In the genomic region with DNA sequence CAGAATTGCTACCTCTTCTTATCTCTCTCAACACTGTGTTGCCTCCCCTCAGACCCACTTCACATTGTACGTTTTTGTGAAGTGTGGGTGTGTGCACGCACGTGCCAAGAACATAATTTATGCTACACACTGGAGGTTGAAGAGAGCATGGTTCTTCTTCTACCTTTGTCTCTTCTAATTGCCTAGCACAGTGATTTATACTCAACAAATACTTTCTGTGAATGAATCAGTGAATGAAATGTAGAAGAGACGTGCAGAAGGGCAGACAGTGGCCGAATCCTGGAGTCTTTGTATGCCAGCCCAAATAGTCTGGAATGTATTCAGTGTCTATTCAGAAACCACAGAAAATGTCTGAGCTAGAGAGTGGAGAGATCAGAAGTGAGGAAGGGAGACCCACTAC, we compare ENCODE assay signal across 23 cellular contexts. TPM values are rescaled to one million over a fixed set of nuclear protein-coding genes. Genes with fewer than 3 reads are reported as not detected.
DNase-seq lines count a peak whose midpoint lies in the region; ATAC-seq and FAIRE-seq lines count a peak whose summit lies in the region.
"Had no signal": no experiment of that assay in that cellular context is flagged by ENCODE, and none has a peak within 500 bp of the region (broad histone marks: within the 10 kb centered on the region; RNA-seq: fewer than 3 reads in every experiment).

No MANE protein-coding gene starts in this region.

- no peak overlapping the region for H2AFZ ChIP-seq in mesenchymal stem cell (ENCODE audit: low read depth, low read length)

- H4K91ac ChIP-seq in mesenchymal stem cell (ENCODE audit: low read length), result no peak overlapping the region

- FAIRE-seq in HTR-8/SVneo (lab: Jason Lieb, UNC), result peak; percentile 94
- FAIRE-seq: GM18507 had no signal

- no peaks in the 10 kb centered on the region for H3K27me3 ChIP-seq in mesenchymal stem cell (ENCODE audit: control insufficient read depth in 1 of 2, insufficient read depth in 1 of 2, low read length in 2 of 2)
- H3K27me3 ChIP-seq: adrenal gland, Peyer's patch had no signal

- H3K9me3 ChIP-seq in mesenchymal stem cell (ENCODE audit: control insufficient read depth, low read length), result no peaks in the 10 kb centered on the region
- H3K9me3 ChIP-seq: adrenal gland, Caco-2, neutrophil, Peyer's patch, spleen, upper lobe of left lung had no signal

- peak overlapping the region in 1 of 2 experiments; percentile 48 for H3K18ac ChIP-seq in mesenchymal stem cell (ENCODE audit: low read depth in 1 of 2, low read length in 2 of 2)

- H4K8ac ChIP-seq in mesenchymal stem cell (ENCODE audit: low read length), result no peak overlapping the region

- H3K23ac ChIP-seq in mesenchymal stem cell (ENCODE audit: low read length in 2 of 2), result no peak overlapping the region

- peak overlapping the region; percentile 23 for H2BK15ac ChIP-seq in mesenchymal stem cell (ENCODE audit: low read depth, poor library complexity, severe bottlenecking)

- H2BK120ac ChIP-seq in mesenchymal stem cell (ENCODE audit: low read depth, low read length), result no peak overlapping the region

- H3K27ac ChIP-seq in mesenchymal stem cell (ENCODE audit: low read length, poor library complexity, severe bottlenecking), result no peak overlapping the region
- H3K27ac ChIP-seq: adrenal gland, neutrophil, Peyer's patch, spleen, upper lobe of left lung had no signal

- no peak overlapping the region for H3K4me2 ChIP-seq in mesenchymal stem cell (ENCODE audit: low read length, poor library complexity, severe bottlenecking)

- no peak overlapping the region for H3K14ac ChIP-seq in mesenchymal stem cell (ENCODE audit: low read length in 2 of 2)

- H2AK5ac ChIP-seq in mesenchymal stem cell (ENCODE audit: low read length, severe bottlenecking), result no peak overlapping the region

- ATAC-seq in HG03025 (IDR thresholded peaks at IDR 0.05; ENCODE audit: low FRiP score, unreplicated experiment), result no peak
- no peak for ATAC-seq in GM21515 (IDR thresholded peaks at IDR 0.05; ENCODE audit: unreplicated experiment)
- ATAC-seq: left lobe of liver had no signal

- H2BK12ac ChIP-seq in mesenchymal stem cell (ENCODE audit: low read length in 2 of 2), result no peak overlapping the region

- no peak overlapping the region for H2BK5ac ChIP-seq in mesenchymal stem cell (ENCODE audit: low read depth, low read length, poor library complexity, severe bottlenecking)

- DNase-seq in EL (peak; percentile 79), HTR-8/SVneo (ENCODE audit: insufficient read length, low spot score) (no peak), amniotic epithelial cell (ENCODE audit: low read depth) (peak; percentile 12), mesenchymal stem cell (peak; percentile 10), NOMO-1 treated with dmso at 0.1 percent for 144 hours (lab: John Stamatoyannopoulos, UW; ENCODE audit: unreplicated experiment) (no peak), T-helper 1 cell (no peak)
- DNase-seq: activated CD4-positive, alpha-beta memory T cell treated with anti-CD3 and anti-CD28 coated beads, Interleukin-2, amount 10 ng/mL, durations not matched to agents 7 days and 5 days; activated CD4-positive, CD25-positive, alpha-beta regulatory T cell; activated gamma-delta T cell treated with Interleukin-2 at 50 U/mL for 16 hours; activated T-cell treated with anti-CD3 and anti-CD28 coated beads for 4 hours; adrenal gland; Caco-2; effector CD4-positive, alpha-beta T cell; NK-92 treated with Interleukin-12 subunit alpha and Interleukin-12 subunit beta, amount 100 ng/mL, for 24 hours; Peyer's patch; spleen; T1000; upper lobe of left lung had no signal

- H3K9ac ChIP-seq in mesenchymal stem cell (ENCODE audit: low read length), result peak overlapping the region; percentile 41

- no peaks in the 10 kb centered on the region for H3K79me1 ChIP-seq in mesenchymal stem cell (replicated peaks; ENCODE audit: low read length, poor library complexity, severe bottlenecking)

- WGBS in mesenchymal stem cell, result 33% methylated on average over 2 of the region's 5 CpGs

- no peak overlapping the region for H3K4ac ChIP-seq in mesenchymal stem cell (ENCODE audit: low read depth in 1 of 2, low read length in 2 of 2)

- H3K4me3 ChIP-seq in mesenchymal stem cell (ENCODE audit: insufficient read depth in 1 of 2, low read depth in 1 of 2, low read length in 2 of 2), result no peak overlapping the region
- H3K4me3 ChIP-seq: adrenal gland, Peyer's patch, spleen, upper lobe of left lung had no signal

- peaks cover 6% of the 10 kb centered on the region for H3K4me1 ChIP-seq in mesenchymal stem cell (ENCODE audit: control insufficient read depth, insufficient read depth, low read depth, low read length)

- no peaks in the 10 kb centered on the region for H3K36me3 ChIP-seq in mesenchymal stem cell (ENCODE audit: control insufficient read depth in 1 of 2, insufficient read depth in 2 of 2, low read depth in 1 of 2, low read length in 2 of 2)
- H3K36me3 ChIP-seq: adrenal gland, neutrophil, Peyer's patch, spleen, upper lobe of left lung had no signal

RNA-seq across cellular contexts. Expression of gene SAMD4A, which starts 4.6 kb away (rescaled TPM):
- 21.1 TPM for polyA plus RNA-seq in mesenchymal stem cell (2013, experiment 1 of 2)
- 21.2 TPM for polyA plus RNA-seq in mesenchymal stem cell (2013, experiment 2 of 2)

RNA-seq across cellular contexts. Expression of gene CGRRF1, which starts 52.6 kb away (rescaled TPM):
- polyA plus RNA-seq in mesenchymal stem cell (2013, experiment 1 of 2), result 13.6 TPM
- 14.4 TPM for polyA plus RNA-seq in mesenchymal stem cell (2013, experiment 2 of 2)

Comparison
In these comparisons a context has a peak if more than half of its experiments do, and no peak if none do; other contexts are left out.
1. DNase-seq: peak in EL (single experiment), amniotic epithelial cell (single experiment) and mesenchymal stem cell (single experiment); none in HTR-8/SVneo (single experiment), NOMO-1 treated with dmso at 0.1 percent for 144 hours (single experiment) and T-helper 1 cell (0 of 5).